8 cellular contexts compared by ENCODE assay signal in the genomic region with DNA sequence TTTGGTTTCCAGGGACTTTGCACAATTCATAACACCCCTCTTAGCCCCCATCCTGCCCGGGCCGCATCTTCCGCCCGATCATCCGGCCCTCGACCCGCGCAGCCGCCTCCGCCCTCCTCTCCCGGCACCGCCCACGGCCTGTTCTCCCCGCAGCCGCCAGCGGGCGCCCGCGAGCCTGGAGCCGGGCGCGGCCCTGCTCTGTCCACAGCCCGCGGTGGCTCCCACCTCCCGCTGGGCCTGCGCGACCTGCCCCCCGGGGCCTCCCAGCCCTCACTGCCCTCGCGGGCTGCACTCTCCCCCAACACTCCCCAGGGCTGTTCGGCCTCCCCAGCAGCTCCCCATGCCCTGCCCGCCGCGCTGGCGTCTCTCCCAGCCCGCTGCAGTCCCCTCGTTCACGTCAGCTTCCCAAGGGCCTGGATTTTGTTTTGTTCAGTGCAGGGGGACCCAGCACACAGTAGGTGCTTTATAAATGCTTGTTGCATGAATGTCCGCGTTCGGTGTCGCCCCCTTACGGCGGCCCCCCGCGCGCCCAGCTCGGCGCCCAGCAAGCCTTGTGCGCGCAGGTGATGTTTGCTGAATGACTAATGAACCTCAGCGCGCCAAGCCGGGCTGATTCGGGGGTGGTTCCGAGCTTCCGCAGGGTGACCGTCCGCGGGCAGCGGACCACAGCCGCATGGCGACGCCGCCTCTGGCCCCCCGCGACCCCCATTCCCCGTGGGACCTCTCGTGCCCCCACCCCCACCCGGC. TPM values are rescaled to one million over a fixed set of nuclear protein-coding genes. Genes with fewer than 3 reads are reported as not detected.
A peak's percentile ranks its signal among the peaks of the same experiment; 100 is the strongest.
DNase-seq lines count a peak whose midpoint lies in the region; ATAC-seq and TF ChIP-seq lines count a peak whose summit lies in the region.

No MANE protein-coding gene starts in this region.

- H3K4me1 Mint-ChIP-seq in natural killer cell treated with Interleukin-12 subunit alpha and Interleukin-12 subunit beta and Interleukin-15 and Interleukin-18, amount 100 ng/mL, for 72 hours (ENCODE audit: low read depth in 2 of 2) = peaks cover 13 to 22% of the 10 kb centered on the region in 2 donors

- H3K9me3 Mint-ChIP-seq in natural killer cell treated with Interleukin-12 subunit alpha and Interleukin-12 subunit beta and Interleukin-15 and Interleukin-18, amount 100 ng/mL, for 72 hours = no peaks in the 10 kb centered on the region

- peaks cover 19% of the 10 kb centered on the region for H3K79me2 ChIP-seq in OCI-LY3 (ENCODE audit: low read length)

- peak overlapping the region; percentile 70; the same call in 1 of the 2 replicates for H2AFZ ChIP-seq in OCI-LY3 (ENCODE audit: low read depth, low read length)

- H3K9me3 ChIP-seq in OCI-LY3 (ENCODE audit: insufficient read depth, low read length) = no peaks in the 10 kb centered on the region

- H3K4me3 Mint-ChIP-seq in natural killer cell treated with Interleukin-12 subunit alpha and Interleukin-12 subunit beta and Interleukin-15 and Interleukin-18, amount 100 ng/mL, for 72 hours = peak overlapping the region; percentile 76

- H3K4me3 ChIP-seq in OCI-LY3 (ENCODE audit: low read length) (peak overlapping the region; percentile 80), fibroblast of mammary gland (ENCODE audit: control insufficient read depth, low read depth, low read length) (peak overlapping the region; percentile 20)

- H3K27me3 ChIP-seq in OCI-LY3 (ENCODE audit: low read depth, low read length) = no peaks in the 10 kb centered on the region

- ATAC-seq in HG03354 (IDR thresholded peaks at IDR 0.05; ENCODE audit: poor library complexity, severe bottlenecking, unreplicated experiment) = peak; percentile 79
- ATAC-seq in natural killer cell treated with Interleukin-12 subunit alpha and Interleukin-12 subunit beta and Interleukin-15 and Interleukin-18, amount 100 ng/mL, for 72 hours = peak; percentile 94

- H3K27ac Mint-ChIP-seq in natural killer cell treated with Interleukin-12 subunit alpha and Interleukin-12 subunit beta and Interleukin-15 and Interleukin-18, amount 100 ng/mL, for 72 hours = peak overlapping the region; percentile 43 to 66

- H3K36me3 Mint-ChIP-seq in natural killer cell treated with Interleukin-12 subunit alpha and Interleukin-12 subunit beta and Interleukin-15 and Interleukin-18, amount 100 ng/mL, for 72 hours = no peaks in the 10 kb centered on the region

- DNase-seq in NCI-H510A treated with DMSO at 0.1 percent for 48 hours (lab: John Stamatoyannopoulos, UW) (peak; percentile 27), NCI-H510A (lab: John Stamatoyannopoulos, UW) (no peak), activated T-helper 1 cell treated with Interleukin-2 at 50 U/mL for 16 hours (ENCODE audit: low read depth) (peak; percentile 67), fibroblast of mammary gland (ENCODE audit: low read depth) (peak; percentile 44)
- DNase-seq in natural killer cell treated with Interleukin-12 subunit alpha and Interleukin-12 subunit beta and Interleukin-15 and Interleukin-18, amount 100 ng/mL, for 72 hours (ENCODE audit: low spot score) = peak; percentile 89
- DNase-seq in stimulated activated naive CD4-positive, alpha-beta T cell treated with Interleukin-2 at 50 U/mL for 16 hours (lab: John Stamatoyannopoulos, UW) = peak; percentile 69

- peak overlapping the region; percentile 63 for H3K27ac ChIP-seq in OCI-LY3 (ENCODE audit: low read length)

- TF ChIP-seq CTCF in OCI-LY3 (IDR thresholded peaks at IDR 0.05; ENCODE audit: low read depth, low read length) (peak; percentile 90), fibroblast of mammary gland (conservative IDR thresholded peaks at IDR 0.05; ENCODE audit: control insufficient read depth, insufficient read depth, low read depth, low read length) (peak; percentile 34)

- H3K27me3 Mint-ChIP-seq in natural killer cell treated with Interleukin-12 subunit alpha and Interleukin-12 subunit beta and Interleukin-15 and Interleukin-18, amount 100 ng/mL, for 72 hours = peaks cover 16 to 20% of the 10 kb centered on the region in 2 donors

- peak overlapping the region; percentile 67 for H3K9ac ChIP-seq in OCI-LY3 (ENCODE audit: low read length)

- H3K36me3 ChIP-seq in OCI-LY3 (replicated peaks; ENCODE audit: low read depth, low read length) = peaks cover 27% of the 10 kb centered on the region

- peaks cover 24% of the 10 kb centered on the region for H3K4me1 ChIP-seq in OCI-LY3 (ENCODE audit: low read length)

- H4K20me1 ChIP-seq in OCI-LY3 (ENCODE audit: insufficient read depth, low read length) = peaks cover 25% of the 10 kb centered on the region

- H3K4me2 ChIP-seq in OCI-LY3 (ENCODE audit: low read length) = peak overlapping the region; percentile 68

RNA-seq across cellular contexts. Expression of a gene that starts 4.6 kb away (rescaled TPM):
- under 1 TPM; 0.05 to 0.17 TPM for total RNA-seq in natural killer cell treated with Interleukin-12 subunit alpha and Interleukin-12 subunit beta and Interleukin-15 and Interleukin-18, amount 100 ng/mL, for 72 hours

RNA-seq across cellular contexts. Expression of a gene that starts 7.2 kb away (rescaled TPM):
- total RNA-seq in natural killer cell treated with Interleukin-12 subunit alpha and Interleukin-12 subunit beta and Interleukin-15 and Interleukin-18, amount 100 ng/mL, for 72 hours = 1,000 to 10,000 TPM in 1 of 2 donors, 100 to 1,000 TPM in 1; 757 to 1,081 TPM

RNA-seq across cellular contexts. Expression of a gene that starts 33.7 kb away (rescaled TPM):
- 10 to 100 TPM; 45.1 to 58.4 TPM for total RNA-seq in natural killer cell treated with Interleukin-12 subunit alpha and Interleukin-12 subunit beta and Interleukin-15 and Interleukin-18, amount 100 ng/mL, for 72 hours

RNA-seq across cellular contexts. Expression of a gene that starts 38.0 kb away (rescaled TPM):
- 100 to 1,000 TPM; 233 to 282 TPM for total RNA-seq in natural killer cell treated with Interleukin-12 subunit alpha and Interleukin-12 subunit beta and Interleukin-15 and Interleukin-18, amount 100 ng/mL, for 72 hours

RNA-seq across cellular contexts. Expression of a gene that starts 44.0 kb away (rescaled TPM):
- 10 to 100 TPM in 1 of 2 donors, 1 to 10 TPM in 1; 5.2 to 15.6 TPM for total RNA-seq in natural killer cell treated with Interleukin-12 subunit alpha and Interleukin-12 subunit beta and Interleukin-15 and Interleukin-18, amount 100 ng/mL, for 72 hours
